ENCODE assay signal across 8 cellular contexts in genomic region chr17:41738077-41738800, GRCh38.
A peak's percentile ranks its signal among the peaks of the same experiment; 100 is the strongest.
DNase-seq lines count a peak whose midpoint lies in the region; ATAC-seq and TF ChIP-seq lines count a peak whose summit lies in the region.

No MANE protein-coding gene starts in this region.

- peak; percentile 99 for TF ChIP-seq CTCF in WERI-Rb-1 (IDR thresholded peaks at IDR 0.05; ENCODE audit: low read depth, low read length)

- H3K4me3 ChIP-seq in WERI-Rb-1 (ENCODE audit: low read depth, low read length) = no peak overlapping the region

- H3K27me3 ChIP-seq in WERI-Rb-1 (ENCODE audit: insufficient read depth, low read depth, severe bottlenecking) = peaks cover 25% of the 10 kb centered on the region

- DNase-seq in CMK (ENCODE audit: low read depth) = peak; percentile 71
- peak; percentile 90 for DNase-seq in HEK293T (ENCODE audit: extremely low spot score)
- peak; percentile 62 for DNase-seq in NCI-H2171 (lab: John Stamatoyannopoulos, UW)
- peak; percentile 92 for DNase-seq in WERI-Rb-1
- peak; percentile 89 for DNase-seq in T47D (ENCODE audit: low read depth in 1 of 2, low spot score in 1 of 2)
- peak; percentile 54 for DNase-seq in iris pigment epithelial cell (ENCODE audit: low read depth)
- DNase-seq in stimulated activated CD4-positive, alpha-beta T cell treated with anti-CD3 and anti-CD28 coated beads, Interleukin-15, amount 100 ng/mL, for 1 hour (ENCODE audit: low read depth in 1 of 2, low spot score in 1 of 2) = peak; percentile 55 to 66

- H3K27ac ChIP-seq in WERI-Rb-1 = peak overlapping the region; percentile 71

- in situ Hi-C loops in T47D (cut with HindIII; ENCODE audit: low pct_unique_long_range_greater_than_20kb, low sequenced_read_pairs) = no loop called here

- H3K9me3 ChIP-seq in WERI-Rb-1 (ENCODE audit: severe bottlenecking) = no peaks in the 10 kb centered on the region

- no peaks in the 10 kb centered on the region for H3K36me3 ChIP-seq in WERI-Rb-1

- ATAC-seq in GM21381 (IDR thresholded peaks at IDR 0.05; ENCODE audit: unreplicated experiment) = no peak

- POLR2A ChIA-PET in HEK293T (lab: Yijun Ruan, JAX) = interaction anchor here (1.0 to 3.9 kb wide), 7 partner anchors 47 to 74 kb away, joined by 3 to 24 read pairs (median 5); partner anchors contain the start of genes JUP and P3H4

- CTCF ChIA-PET in HEK293T (lab: Yijun Ruan, JAX) = interaction anchor here (1.0 to 2.0 kb wide), 13 partner anchors 48 to 125 kb away, joined by 3 to 15 read pairs (median 6); partner anchors contain the start of genes JUP and P3H4

TF ChIP-seq in HEK293T, 16 proteins besides CTCF, POLR2A, EP300 and RAD21:
- no peak; the same call in 1 of the 2 replicates for TF ChIP-seq ARNT (IDR thresholded peaks at IDR 0.05)
- TF ChIP-seq L3MBTL2 (conservative IDR thresholded peaks at IDR 0.05) = peak; percentile 69
